In the genomic region with DNA sequence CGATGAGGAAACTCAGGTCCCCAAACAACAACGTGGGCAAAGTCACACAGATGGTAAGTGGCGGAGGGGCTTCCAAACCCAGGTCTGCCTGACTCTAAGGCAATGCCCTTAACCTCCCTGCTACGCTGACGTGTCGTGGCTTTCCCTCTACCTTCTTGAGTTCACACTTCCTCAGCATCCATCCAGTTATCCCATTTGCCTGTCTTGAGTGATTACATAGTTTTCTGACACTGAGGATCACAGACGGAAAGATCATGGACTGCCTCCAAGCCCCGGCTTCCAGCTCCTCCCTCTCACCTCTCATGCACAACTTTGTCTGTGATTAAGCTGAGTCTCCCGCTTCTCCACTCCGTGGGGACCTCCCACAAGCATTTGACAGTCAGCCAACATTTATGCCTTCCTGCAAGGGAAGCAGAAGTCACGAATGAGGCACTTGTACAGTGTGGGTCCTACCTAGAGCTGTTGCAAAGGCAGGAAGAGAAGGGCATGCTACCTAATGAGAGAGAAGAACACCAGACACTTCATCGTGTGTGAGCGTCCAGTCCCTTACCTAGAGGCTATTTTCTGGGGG, we compare ENCODE assay signal across 23 cellular contexts. TPM values are rescaled to one million over a fixed set of nuclear protein-coding genes. Genes with fewer than 3 reads are reported as not detected.
DNase-seq lines count a peak whose midpoint lies in the region; ATAC-seq and TF ChIP-seq lines count a peak whose summit lies in the region.
"Had no signal": no experiment of that assay in that cellular context is flagged by ENCODE, and none has a peak within 500 bp of the region (broad histone marks: within the 10 kb centered on the region; RNA-seq: fewer than 3 reads in every experiment).

No MANE protein-coding gene starts in this region.

- H3K27ac Mint-ChIP-seq in activated B cell treated with CpG ODN at 0.5 μM for 24 hours, result peak overlapping the region; percentile 78
- H3K27ac Mint-ChIP-seq: CD4-positive, alpha-beta memory T cell; type B pancreatic cell had no signal

- DNase-seq in EH (ENCODE audit: low read depth) (peak; percentile 22), activated B cell treated with CpG ODN at 0.5 μM for 24 hours (no peak), kidney tubule cell (ENCODE audit: low spot score) (peak; percentile 24), upper lobe of right lung (no peak), GM20000 (ENCODE audit: low spot score) (no peak), amniotic stem cell (lab: John Stamatoyannopoulos, UW) (no peak)
- DNase-seq: activated CD4-positive, alpha-beta T cell treated with anti-CD3 and anti-CD28 coated beads, Interleukin-2, amount 50 U/mL, for 4 hours; activated CD4-positive, CD25-positive, alpha-beta regulatory T cell; CD4-positive, alpha-beta memory T cell; dorsolateral prefrontal cortex; EL; left ventricle myocardium inferior; midbrain; natural killer cell; NCI-H1048; NCI-H2171; NCI-H524 had no signal

- no peak overlapping the region for H3K27ac ChIP-seq in upper lobe of right lung
- H3K27ac ChIP-seq: ascending aorta, HL-60, left ventricle myocardium inferior had no signal

- no peak for TF ChIP-seq CTCF in activated B cell treated with CpG ODN at 0.5 μM for 24 hours (IDR thresholded peaks at IDR 0.05)
- TF ChIP-seq CTCF in upper lobe of right lung (IDR thresholded peaks at IDR 0.05), result no peak
- TF ChIP-seq CTCF in GM20000 (IDR thresholded peaks at IDR 0.05; ENCODE audit: extremely low read depth, missing control alignments), result no peak

- no peaks in the 10 kb centered on the region for H3K27me3 Mint-ChIP-seq in activated B cell treated with CpG ODN at 0.5 μM for 24 hours
- H3K27me3 Mint-ChIP-seq: CD4-positive, alpha-beta memory T cell; type B pancreatic cell had no signal

- peaks cover 54% of the 10 kb centered on the region for H3K4me1 Mint-ChIP-seq in activated B cell treated with CpG ODN at 0.5 μM for 24 hours
- H3K4me1 Mint-ChIP-seq: CD4-positive, alpha-beta memory T cell had no signal

- H3K9me3 ChIP-seq in upper lobe of right lung, result no peaks in the 10 kb centered on the region
- H3K9me3 ChIP-seq: ascending aorta, left ventricle myocardium inferior had no signal

- no peaks in the 10 kb centered on the region for H3K9me3 Mint-ChIP-seq in activated B cell treated with CpG ODN at 0.5 μM for 24 hours
- H3K9me3 Mint-ChIP-seq: natural killer cell had no signal

- POLR2A ChIA-PET in activated B cell treated with CpG ODN at 0.5 μM for 24 hours (lab: Charles Lee), result interaction anchor here (0.8 to 3.1 kb wide), 3 partner anchors 9 to 22 kb away, joined by 4 to 14 read pairs (median 5); no protein-coding TSS in a partner anchor

- CTCF ChIA-PET in activated B cell treated with CpG ODN at 0.5 μM for 24 hours (lab: Charles Lee), result no interaction called here

- H3K27me3 ChIP-seq in upper lobe of right lung, result no peaks in the 10 kb centered on the region
- H3K27me3 ChIP-seq: ascending aorta, dorsolateral prefrontal cortex had no signal

- intact Hi-C loops in activated B cell treated with CpG ODN at 0.5 μM for 24 hours (cut with micrococcal nuclease), result no loop called here
- intact Hi-C loops in upper lobe of right lung (cut with DNase I), result no loop called here

- H3K36me3 Mint-ChIP-seq in activated B cell treated with CpG ODN at 0.5 μM for 24 hours (ENCODE audit: low read depth), result peaks cover 48% of the 10 kb centered on the region

- H3K4me3 Mint-ChIP-seq in activated B cell treated with CpG ODN at 0.5 μM for 24 hours, result no peak overlapping the region
- H3K4me3 Mint-ChIP-seq: CD4-positive, alpha-beta memory T cell; natural killer cell; type B pancreatic cell had no signal

- H3K4me3 ChIP-seq in upper lobe of right lung, result no peak overlapping the region
- H3K4me3 ChIP-seq: ascending aorta, dorsolateral prefrontal cortex, left ventricle myocardium inferior had no signal

- no peaks in the 10 kb centered on the region for H3K4me1 ChIP-seq in upper lobe of right lung

- peaks cover 33% of the 10 kb centered on the region for H3K36me3 ChIP-seq in upper lobe of right lung

- ATAC-seq in activated B cell treated with CpG ODN at 0.5 μM for 24 hours (ENCODE audit: low read depth) (no peak), upper lobe of right lung (peak; percentile 34), HG03457 (IDR thresholded peaks at IDR 0.05; ENCODE audit: unreplicated experiment) (no peak)
- ATAC-seq: activated naive CD4-positive, alpha-beta T cell treated with anti-CD3 and anti-CD28 coated beads, Interleukin-2, amount 50 U/mL, for 72 hours; Panc1 had no signal

RNA-seq across cellular contexts. Expression of gene TBC1D7, which starts 33.8 kb away (rescaled TPM):
- total RNA-seq in activated B cell treated with CpG ODN at 0.5 μM for 24 hours (17.3 and 18.5 TPM in 2 replicates), upper lobe of right lung (18.1 TPM)

Comparison
In these comparisons a context has a peak if more than half of its experiments do, and no peak if none do; other contexts are left out.
1. DNase-seq: peak in EH (single experiment) and kidney tubule cell (single experiment); none in activated B cell treated with CpG ODN at 0.5 μM for 24 hours (single experiment), upper lobe of right lung (single experiment), GM20000 (single experiment) and amniotic stem cell (single experiment).